Comparison of ENCODE assay signal across 22 cellular contexts in the genomic region with DNA sequence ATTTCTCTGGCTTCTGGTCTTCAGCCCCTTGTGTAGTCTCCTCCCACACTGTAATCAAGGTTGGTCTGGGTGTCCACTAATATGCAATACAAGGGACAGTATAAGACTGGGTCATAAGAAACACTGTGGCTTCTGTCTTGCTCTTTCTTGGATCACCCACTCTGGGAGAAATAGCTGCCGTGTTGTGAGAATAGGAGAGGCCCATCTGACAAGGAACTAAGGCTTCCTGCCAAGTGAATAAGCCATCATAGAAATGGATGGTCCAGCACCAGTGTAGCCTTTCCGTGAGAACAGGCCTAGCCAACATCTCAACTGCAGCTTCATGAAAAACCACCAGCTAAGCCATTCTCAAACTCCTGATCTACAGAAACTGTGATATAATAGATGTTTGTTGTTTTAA. TPM values are rescaled to one million over a fixed set of nuclear protein-coding genes. Genes with fewer than 3 reads are reported as not detected.
DNase-seq lines count a peak whose midpoint lies in the region; ATAC-seq, FAIRE-seq and TF ChIP-seq lines count a peak whose summit lies in the region.
"Had no signal": no experiment of that assay in that cellular context is flagged by ENCODE, and none has a peak within 500 bp of the region (broad histone marks: within the 10 kb centered on the region; RNA-seq: fewer than 3 reads in every experiment).

No MANE protein-coding gene starts in this region.

- H3K9me3 ChIP-seq in breast epithelium: no peaks in the 10 kb centered on the region
- H3K9me3 ChIP-seq in fibroblast of lung (ENCODE audit: control insufficient read depth, insufficient read depth, low read depth, low read length): no peaks in the 10 kb centered on the region
- H3K9me3 ChIP-seq in tibial artery: no peaks in the 10 kb centered on the region
- H3K9me3 ChIP-seq: BLaER1 treated with 17β-estradiol and CSF1 and Interleukin-3, amounts not matched to agents 10 nM and 100 nM; SJCRH30 had no signal

- BruUV-seq in MCF 10A (replicated peaks; lab: Mats Ljungman, UMichigan): no TSS peak

- H3K27ac Mint-ChIP-seq in MCF 10A (ENCODE audit: low read depth, unreplicated experiment): peak overlapping the region; percentile 33
- H3K27ac Mint-ChIP-seq: CD8-positive, alpha-beta T cell had no signal

- ATAC-seq in HG03342 (IDR thresholded peaks at IDR 0.05; ENCODE audit: unreplicated experiment) (no peak), GM21717 (IDR thresholded peaks at IDR 0.05; ENCODE audit: unreplicated experiment) (no peak)
- ATAC-seq: CD8-positive, alpha-beta T cell had no signal

- H3K27me3 ChIP-seq in breast epithelium (no peaks in the 10 kb centered on the region), fibroblast of lung (ENCODE audit: control insufficient read depth, insufficient read depth, low read length) (no peaks in the 10 kb centered on the region), tibial artery (no peaks in the 10 kb centered on the region)
- H3K27me3 ChIP-seq: BLaER1 treated with 17β-estradiol and CSF1 and Interleukin-3, amounts not matched to agents 10 nM and 100 nM; SJCRH30 had no signal

- FAIRE-seq in HTR-8/SVneo (lab: Jason Lieb, UNC): peak; percentile 54

- H3K36me3 ChIP-seq in breast epithelium (no peaks in the 10 kb centered on the region), fibroblast of lung (ENCODE audit: control insufficient read depth, insufficient read depth, low read length) (peaks cover 1% of the 10 kb centered on the region), tibial artery (peaks cover 0 to 23% (median 19%) of the 10 kb centered on the region in 3 donors)

- peaks cover 6% of the 10 kb centered on the region for H3K36me3 Mint-ChIP-seq in MCF 10A (ENCODE audit: insufficient read depth, unreplicated experiment)
- H3K36me3 Mint-ChIP-seq: CD8-positive, alpha-beta T cell had no signal

- no peak overlapping the region for H3K4me2 ChIP-seq in fibroblast of lung (ENCODE audit: extremely low read depth, insufficient read depth, low read length)
- H3K4me2 ChIP-seq: BLaER1 treated with 17β-estradiol and CSF1 and Interleukin-3, amounts not matched to agents 10 nM and 100 nM; KMS-11 had no signal

- no peak overlapping the region for H2AFZ ChIP-seq in fibroblast of lung (ENCODE audit: low read length)

- H3K27me3 Mint-ChIP-seq in MCF 10A (ENCODE audit: insufficient read depth, unreplicated experiment): no peaks in the 10 kb centered on the region

- CTCF ChIA-PET in MCF 10A (lab: Yijun Ruan, JAX): interaction anchor here (0.6 to 1.3 kb wide), 2 partner anchors 119 to 131 kb away, joined by 3 to 5 read pairs; no protein-coding TSS in a partner anchor

- DNase-seq in MCF 10A (ENCODE audit: unreplicated experiment) (no peak), breast epithelium (ENCODE audit: low spot score in 2 of 2) (no peak), HTR-8/SVneo (ENCODE audit: insufficient read length, low spot score) (no peak), fibroblast of lung (ENCODE audit: low read depth in 2 of 2) (peak; percentile 14 to 32), tibial artery (no peak), cerebellum (ENCODE audit: low spot score) (no peak)
- DNase-seq: 8988T; CD8-positive, alpha-beta T cell; GDM1; H7; NCI-H1105; NCI-H146; NCI-H2029; NCI-H226; NCI-H510A treated with DMSO at 0.1 percent for 48 hours; NCI-H748 treated with DMSO at 0.1 percent for 48 hours; SJCRH30 had no signal

- intact Hi-C loops in MCF 10A (cut with micrococcal nuclease): no loop called here
- intact Hi-C loops in breast epithelium (cut with DNase I; ENCODE audit: low total_unique reads): no loop called here
- intact Hi-C loops in tibial artery (cut with DNase I; ENCODE audit: low total_unique reads): no loop called here

- POLR2A ChIA-PET in MCF 10A (lab: Yijun Ruan, JAX): interaction anchor here (0.5 to 0.7 kb wide), 2 partner anchors 24 to 57 kb away, joined by 3 to 4 read pairs; no protein-coding TSS in a partner anchor

- H4K20me1 ChIP-seq in fibroblast of lung (ENCODE audit: control insufficient read depth, extremely low read depth, insufficient read depth, low read length): no peaks in the 10 kb centered on the region
- H4K20me1 ChIP-seq: BLaER1 treated with 17β-estradiol and CSF1 and Interleukin-3, amounts not matched to agents 10 nM and 100 nM had no signal

- H3K9ac ChIP-seq in fibroblast of lung (ENCODE audit: insufficient read depth, low read length): no peak overlapping the region
- H3K9ac ChIP-seq: BLaER1 treated with 17β-estradiol and CSF1 and Interleukin-3, amounts not matched to agents 10 nM and 100 nM; KMS-11 had no signal

- no peak overlapping the region for H3K4me3 Mint-ChIP-seq in MCF 10A (ENCODE audit: unreplicated experiment)
- H3K4me3 Mint-ChIP-seq: CD8-positive, alpha-beta T cell had no signal

- TF ChIP-seq CTCF in MCF 10A (IDR thresholded peaks at IDR 0.05; ENCODE audit: unreplicated experiment) (no peak), breast epithelium (IDR thresholded peaks at IDR 0.05) (no peak), fibroblast of lung (conservative IDR thresholded peaks at IDR 0.05 in 1 of 2, IDR thresholded peaks at IDR 0.05 in 1 of 2; ENCODE audit: low read depth in 1 of 2, low read length in 2 of 2) (no peak), tibial artery (IDR thresholded peaks at IDR 0.05) (no peak)

- no peak for TF ChIP-seq POLR2A in breast epithelium (IDR thresholded peaks at IDR 0.05)

- H3K4me3 ChIP-seq in breast epithelium (no peak overlapping the region), fibroblast of lung (replicated peaks in 1 of 4; ENCODE audit: control extremely low read depth in 1 of 4, insufficient read depth in 1 of 4, low read depth in 3 of 4, low read length in 4 of 4) (no peak overlapping the region), tibial artery (no peak overlapping the region)
- H3K4me3 ChIP-seq: BLaER1 treated with 17β-estradiol and CSF1 and Interleukin-3, amounts not matched to agents 10 nM and 100 nM; SJCRH30 had no signal

- H3K4me1 ChIP-seq in breast epithelium: no peaks in the 10 kb centered on the region
- no peaks in the 10 kb centered on the region for H3K4me1 ChIP-seq in fibroblast of lung (ENCODE audit: control insufficient read depth, extremely low read depth, insufficient read depth, low read length)
- peaks cover 0 to 28% (median 8%) of the 10 kb centered on the region in 4 donors for H3K4me1 ChIP-seq in tibial artery

- no peaks in the 10 kb centered on the region for H3K9me3 Mint-ChIP-seq in MCF 10A (ENCODE audit: unreplicated experiment)
- H3K9me3 Mint-ChIP-seq: CD8-positive, alpha-beta T cell had no signal

- H3K4me1 Mint-ChIP-seq in MCF 10A (ENCODE audit: insufficient read depth, unreplicated experiment): no peaks in the 10 kb centered on the region

- H3K27ac ChIP-seq in breast epithelium (no peak overlapping the region), fibroblast of lung (ENCODE audit: insufficient read depth, low read length) (no peak overlapping the region), tibial artery (peak overlapping the region; percentile 13 to 39)
- H3K27ac ChIP-seq: BLaER1 treated with 17β-estradiol and CSF1 and Interleukin-3, amounts not matched to agents 10 nM and 100 nM; KMS-11; RWPE1; SJCRH30 had no signal

- peaks cover 4% of the 10 kb centered on the region for H3K79me2 ChIP-seq in fibroblast of lung (ENCODE audit: control insufficient read depth, insufficient read depth, low read length)

RNA-seq across cellular contexts. Expression of a gene that starts 23.3 kb away (rescaled TPM):
- 3.6 and 4.2 TPM in 2 replicates for total RNA-seq in MCF 10A (2022)
- 1 to 10 TPM; 2.2 to 4.9 (median 4.2) TPM for total RNA-seq in breast epithelium
- total RNA-seq in fibroblast of lung: 22.1 and 31.5 TPM in 2 replicates
- 21.1 and 27.3 TPM in 2 replicates for polyA plus RNA-seq in fibroblast of lung
- 15.0 and 20.4 TPM in 2 replicates for polyA plus RNA-seq in fibroblast of lung (2012)
- polyA minus RNA-seq in fibroblast of lung (ENCODE audit: low replicate concordance): 2.5 and 3.5 TPM in 2 replicates
- total RNA-seq in cerebellum: 2.8 TPM

RNA-seq across cellular contexts. Expression of a gene that starts 26.6 kb away (rescaled TPM):
- 8.4 and 13.3 TPM in 2 replicates for total RNA-seq in MCF 10A (2022)
- 10 to 100 TPM; 10.4 to 11.7 (median 10.8) TPM for total RNA-seq in breast epithelium
- total RNA-seq in fibroblast of lung: 50.8 and 68.0 TPM in 2 replicates
- 41.4 and 61.2 TPM in 2 replicates for polyA plus RNA-seq in fibroblast of lung
- 30.2 and 37.7 TPM in 2 replicates for polyA plus RNA-seq in fibroblast of lung (2012)
- polyA minus RNA-seq in fibroblast of lung (ENCODE audit: low replicate concordance): 13.5 and 19.3 TPM in 2 replicates
- total RNA-seq in cerebellum: 21.2 TPM

Comparison
In these comparisons a context has a peak if more than half of its experiments do, and no peak if none do; other contexts are left out.
1. DNase-seq: peak in fibroblast of lung (2 of 2); none in MCF 10A (single experiment), breast epithelium (0 of 2), HTR-8/SVneo (single experiment), tibial artery (0 of 2) and cerebellum (single experiment).
2. H3K27ac ChIP-seq: peak in tibial artery (2 of 2); none in breast epithelium (0 of 2) and fibroblast of lung (single experiment).